ENCODE assay signal across 18 cellular contexts in genomic region chr2:19895535-19895934, GRCh38. TPM values are rescaled to one million over a fixed set of nuclear protein-coding genes. Genes with fewer than 3 reads are reported as not detected.
DNase-seq lines count a peak whose midpoint lies in the region; ATAC-seq, FAIRE-seq and TF ChIP-seq lines count a peak whose summit lies in the region.
"Had no signal": no experiment of that assay in that cellular context is flagged by ENCODE, and none has a peak within 500 bp of the region (broad histone marks: within the 10 kb centered on the region; RNA-seq: fewer than 3 reads in every experiment).

No MANE protein-coding gene starts in this region.

- intact Hi-C loops in natural killer cell (cut with micrococcal nuclease) (no loop called here), PC-3 (cut with micrococcal nuclease) (no loop called here), K562 (cut with micrococcal nuclease) (no loop called here)

- H3K79me2 ChIP-seq in PC-3 (ENCODE audit: low read length), result peaks cover 62% of the 10 kb centered on the region
- H3K79me2 ChIP-seq in K562 (ENCODE audit: control insufficient read depth, insufficient read depth, low read length), result peaks cover 83% of the 10 kb centered on the region

- H4K20me1 ChIP-seq in PC-3 (ENCODE audit: low read length) (no peaks in the 10 kb centered on the region), K562 (replicated peaks; ENCODE audit: control insufficient read depth, insufficient read depth, low read length) (peaks cover 7% of the 10 kb centered on the region; the same call in 1 of the 2 replicates)

- H3K4me1 Mint-ChIP-seq in natural killer cell treated with Interleukin-12 subunit alpha and Interleukin-12 subunit beta and Interleukin-15 and Interleukin-18, amount 100 ng/mL, for 72 hours (ENCODE audit: low read depth in 2 of 2), result peaks cover 41 to 50% of the 10 kb centered on the region in 2 donors
- H3K4me1 Mint-ChIP-seq in natural killer cell, result peaks cover 34 to 37% of the 10 kb centered on the region in 2 donors
- peaks cover 54 to 68% (median 65%) of the 10 kb centered on the region in 3 donors for H3K4me1 Mint-ChIP-seq in T-cell

- no peaks in the 10 kb centered on the region for H3K36me3 ChIP-seq in PC-3 (ENCODE audit: low read depth, low read length)
- peaks cover 3% of the 10 kb centered on the region; the same call in 1 of the 3 replicates for H3K36me3 ChIP-seq in K562 (ENCODE audit: control insufficient read depth, insufficient read depth, low read length)

- no peak for TF ChIP-seq POLR2A in K562 (conservative IDR thresholded peaks at IDR 0.05)

- in situ Hi-C loops in K562 (cut with MboI), result no loop called here

- DNase-seq in natural killer cell treated with Interleukin-12 subunit alpha and Interleukin-12 subunit beta and Interleukin-15 and Interleukin-18, amount 100 ng/mL, for 72 hours (ENCODE audit: low spot score), result no peak
- DNase-seq in natural killer cell, result no peak
- no peak for DNase-seq in PC-3
- peak; percentile 13 to 56 (median 31) for DNase-seq in K562 (ENCODE audit: extremely low read depth in 1 of 4, low spot score in 3 of 4)
- DNase-seq in central memory CD4-positive, alpha-beta T cell, result no peak
- no peak for DNase-seq in T-cell
- no peak for DNase-seq in stimulated activated naive CD4-positive, alpha-beta T cell (lab: John Stamatoyannopoulos, UW)
- DNase-seq: H7, heart right ventricle, naive B cell, NCI-H82, RPMI8226, small intestine had no signal

- no peaks in the 10 kb centered on the region for H3K9me2 ChIP-seq in PC-3 (replicated peaks; ENCODE audit: low read length)

- H3K9ac ChIP-seq in PC-3 (ENCODE audit: low read length) (no peak overlapping the region), K562 (ENCODE audit: insufficient read depth in 1 of 2, low read depth in 2 of 2, low read length in 2 of 2) (peak overlapping the region; percentile 57 to 66; a peak in 3 of 4 replicates)

- ATAC-seq in natural killer cell treated with Interleukin-12 subunit alpha and Interleukin-12 subunit beta and Interleukin-15 and Interleukin-18, amount 100 ng/mL, for 72 hours, result no peak
- no peak for ATAC-seq in natural killer cell
- ATAC-seq in PC-3, result no peak
- ATAC-seq in K562, result peak; percentile 37
- no peak for ATAC-seq in T-cell (replicated peaks in 1 of 4)
- no peak for ATAC-seq in HG03139 (IDR thresholded peaks at IDR 0.05; ENCODE audit: unreplicated experiment)
- ATAC-seq: heart right ventricle, WTC11 had no signal

- H3K4me3 ChIP-seq in PC-3 (ENCODE audit: low read length), result no peak overlapping the region
- peak overlapping the region; percentile 28 for H3K4me3 ChIP-seq in K562
- H3K4me3 ChIP-seq: heart right ventricle, lung had no signal

- H3K4me3 Mint-ChIP-seq in natural killer cell treated with Interleukin-12 subunit alpha and Interleukin-12 subunit beta and Interleukin-15 and Interleukin-18, amount 100 ng/mL, for 72 hours, result peak overlapping the region; percentile 45
- H3K4me3 Mint-ChIP-seq in natural killer cell, result no peak overlapping the region
- H3K4me3 Mint-ChIP-seq in T-cell, result peak overlapping the region in 1 of 3 donors; percentile 3
- H3K4me3 Mint-ChIP-seq: naive B cell, WTC11 had no signal

- H3K27me3 Mint-ChIP-seq in natural killer cell treated with Interleukin-12 subunit alpha and Interleukin-12 subunit beta and Interleukin-15 and Interleukin-18, amount 100 ng/mL, for 72 hours, result no peaks in the 10 kb centered on the region
- H3K27me3 Mint-ChIP-seq in natural killer cell (ENCODE audit: low read depth in 2 of 2), result no peaks in the 10 kb centered on the region
- H3K27me3 Mint-ChIP-seq in T-cell, result no peaks in the 10 kb centered on the region
- H3K27me3 Mint-ChIP-seq: naive B cell had no signal

- H3K4me2 ChIP-seq in PC-3 (ENCODE audit: low read length) (0 out of 2 replicates have a peak overlapping the region, but pooled peaks have one; percentile 7), K562 (ENCODE audit: insufficient read depth, low read length) (peak overlapping the region; percentile 73)

- H2AFZ ChIP-seq in PC-3 (ENCODE audit: low read length) (no peak overlapping the region), K562 (ENCODE audit: low read depth, low read length) (peak overlapping the region; percentile 6; the same call in 1 of the 2 replicates)

- H3K4me1 ChIP-seq in PC-3 (ENCODE audit: insufficient read depth, low read length), result peaks cover 21% of the 10 kb centered on the region
- peaks cover 7 to 12% of the 10 kb centered on the region in 2 experiments; a peak in 4 of 5 replicates for H3K4me1 ChIP-seq in K562 (replicated peaks in 1 of 2; ENCODE audit: control insufficient read depth in 2 of 2, insufficient read depth in 2 of 2, low read length in 2 of 2)

- POLR2A ChIA-PET in PC-3 (lab: Charles Lee; ENCODE audit: unreplicated experiment), result no interaction called here
- POLR2A ChIA-PET in K562 (lab: Yijun Ruan, JAX), result no interaction called here
- POLR2A ChIA-PET in T-cell (lab: Charles Lee), result no interaction called here

- H3K36me3 Mint-ChIP-seq in natural killer cell treated with Interleukin-12 subunit alpha and Interleukin-12 subunit beta and Interleukin-15 and Interleukin-18, amount 100 ng/mL, for 72 hours, result peaks cover 11% of the 10 kb centered on the region
- no peaks in the 10 kb centered on the region for H3K36me3 Mint-ChIP-seq in natural killer cell
- peaks cover 22% of the 10 kb centered on the region for H3K36me3 Mint-ChIP-seq in T-cell
- H3K36me3 Mint-ChIP-seq: WTC11 had no signal

- peak overlapping the region in 1 of 2 donors; percentile 27 for H3K27ac Mint-ChIP-seq in natural killer cell treated with Interleukin-12 subunit alpha and Interleukin-12 subunit beta and Interleukin-15 and Interleukin-18, amount 100 ng/mL, for 72 hours
- H3K27ac Mint-ChIP-seq in natural killer cell (no peak overlapping the region), T-cell (peak overlapping the region in 1 of 2 donors; percentile 61)
- H3K27ac Mint-ChIP-seq: naive B cell, WTC11 had no signal

- H3K9me3 ChIP-seq in PC-3 (ENCODE audit: low read length) (no peaks in the 10 kb centered on the region), K562 (replicated peaks; ENCODE audit: control insufficient read depth, insufficient read depth, low read depth, low read length) (no peaks in the 10 kb centered on the region)
- H3K9me3 ChIP-seq: heart right ventricle had no signal

- H3K9me3 Mint-ChIP-seq in natural killer cell treated with Interleukin-12 subunit alpha and Interleukin-12 subunit beta and Interleukin-15 and Interleukin-18, amount 100 ng/mL, for 72 hours, result no peaks in the 10 kb centered on the region
- H3K9me3 Mint-ChIP-seq in natural killer cell (no peaks in the 10 kb centered on the region), T-cell (no peaks in the 10 kb centered on the region)
- H3K9me3 Mint-ChIP-seq: WTC11 had no signal

- H3K27me3 ChIP-seq in PC-3 (ENCODE audit: low read length) (no peaks in the 10 kb centered on the region), K562 (ENCODE audit: control insufficient read depth in 2 of 2, insufficient read depth in 2 of 2, low read length in 2 of 2) (no peaks in the 10 kb centered on the region)
- H3K27me3 ChIP-seq: heart right ventricle had no signal

- no peak for TF ChIP-seq EP300 in K562 (IDR thresholded peaks at IDR 0.05; ENCODE audit: low read length)

- H3K9me1 ChIP-seq in K562 (ENCODE audit: control insufficient read depth, insufficient read depth, low read length), result no peaks in the 10 kb centered on the region

- BruUV-seq in PC-3 (replicated peaks; lab: Mats Ljungman, UMichigan), result no TSS peak
- no TSS peak for BruUV-seq in K562 (replicated peaks; lab: Mats Ljungman, UMichigan)

- H3K27ac ChIP-seq in PC-3 (ENCODE audit: low read length), result no peak overlapping the region
- peak overlapping the region; percentile 74 for H3K27ac ChIP-seq in K562 (ENCODE audit: extremely low read depth, low read depth, low read length)
- H3K27ac ChIP-seq: heart right ventricle had no signal

- TF ChIP-seq CTCF in natural killer cell (IDR thresholded peaks at IDR 0.05), result no peak
- no peak for TF ChIP-seq CTCF in PC-3 (conservative IDR thresholded peaks at IDR 0.05; ENCODE audit: low read depth, low read length)
- TF ChIP-seq CTCF in K562 (IDR thresholded peaks at IDR 0.05 in 2 of 3, conservative IDR thresholded peaks at IDR 0.05 in 1 of 3; ENCODE audit: insufficient read depth in 2 of 3, low read depth in 1 of 3, low read length in 3 of 3), result no peak

- TF ChIP-seq RAD21 in K562 (CRISPR knock-in tag; conservative IDR thresholded peaks at IDR 0.05 in 1 of 2, IDR thresholded peaks at IDR 0.05 in 1 of 2), result no peak

- WGBS in K562 (ENCODE audit: insufficient coverage, low coverage, missing lambda C conversion rate), result 0% methylated on average over 3 of the region's 3 CpGs

- peak; percentile 88 for FAIRE-seq in K562 (lab: Jason Lieb, UNC)
- FAIRE-seq: G401.6, islet of Langerhans, small intestine had no signal

- no peaks in the 10 kb centered on the region for H3F3A ChIP-seq in PC-3 (ENCODE audit: low read length, unreplicated experiment)

- CTCF ChIA-PET in PC-3 (lab: Charles Lee) (no interaction called here), K562 (lab: Yijun Ruan, JAX; ENCODE audit: low intra/inter-chr PET ratio) (no interaction called here), T-cell (lab: Charles Lee) (interaction anchor here in 1 of 2 donors (1.5 kb wide), 1 partner anchor 120 kb away, joined by 3 read pairs; no protein-coding TSS in a partner anchor)

TF ChIP-seq in K562, 482 proteins besides CTCF, POLR2A, EP300 and RAD21 (continues in another document):
- TF ChIP-seq OTX1 (CRISPR knock-in tag; IDR thresholded peaks at IDR 0.05), result no peak
- no peak for TF ChIP-seq RUNX1 (IDR thresholded peaks at IDR 0.05; ENCODE audit: low read depth)

RNA-seq across cellular contexts. Expression of gene TTC32, which starts 6.2 kb away (rescaled TPM):
- total RNA-seq in natural killer cell treated with Interleukin-12 subunit alpha and Interleukin-12 subunit beta and Interleukin-15 and Interleukin-18, amount 100 ng/mL, for 72 hours, result 10 to 100 TPM; 14.8 to 17.8 TPM
- total RNA-seq in natural killer cell (10 to 100 TPM; 30.4 to 45.3 (median 37.2) TPM), PC-3 (2014; rRNA removed) (10.0 and 12.1 TPM in 2 replicates), K562 (2014; rRNA removed) (23.7 and 27.6 TPM in 2 replicates), K562 (2014; rRNA removed; fragmentation: Illumina TruSeq; extraction: Trizol) (52.6 and 59.0 TPM in 2 replicates), K562 (2015; rRNA removed; fragmentation: Illumina TruSeq; extraction: Trizol) (38.2 and 42.3 TPM in 2 replicates), K562 (2021) (36.5 and 40.8 TPM in 2 replicates), T-cell (10 to 100 TPM; 35.1 to 44.6 (median 40.0) TPM)
- 43.8 and 77.6 TPM in 2 replicates for total RNA-seq in K562 (2011; cell fraction: chromatin; rRNA removed; ENCODE audit: low replicate concordance)
- total RNA-seq in K562 (2011; cell fraction: nucleolus; rRNA removed), result 47.5 and 49.7 TPM in 2 replicates
- total RNA-seq in K562 (2011; cell fraction: nucleoplasm; rRNA removed), result 59.5 and 69.1 TPM in 2 replicates
- polyA plus RNA-seq in K562 (2011; rRNA removed) (64.3 and 69.3 TPM in 2 replicates), K562 (2014; fragmentation: Illumina TruSeq; extraction: Trizol) (39.6 and 40.5 TPM in 2 replicates), K562 (2014; fragmentation: Nextera tagmentation; extraction: Ambion mirVana) (10 to 100 TPM; 55.0 to 66.5 TPM), K562 (2014; rRNA removed) (55.0 and 71.4 TPM in 2 replicates)
- 32.1 and 37.1 TPM in 2 replicates for polyA plus RNA-seq in K562 (2011; cell fraction: cytosol; rRNA removed)
- polyA plus RNA-seq in K562 (2011; cell fraction: nucleus; rRNA removed), result 90.6 and 119 TPM in 2 replicates
- polyA plus RNA-seq in K562 (2012), result 38.8 and 49.6 TPM in 2 replicates
- 26.9 and 30.0 TPM in 2 replicates for polyA minus RNA-seq in K562 (2011; rRNA and poly(A)+ RNA removed)
- polyA minus RNA-seq in K562 (2011; cell fraction: cytosol; rRNA and poly(A)+ RNA removed), result 13.1 and 15.0 TPM in 2 replicates
- 90.5 and 115 TPM in 2 replicates for polyA minus RNA-seq in K562 (2011; cell fraction: nucleus; rRNA and poly(A)+ RNA removed)

Comparison
In these comparisons a context has a peak if more than half of its experiments do, and no peak if none do; other contexts are left out.
1. DNase-seq: peak in K562 (4 of 4); none in natural killer cell treated with Interleukin-12 subunit alpha and Interleukin-12 subunit beta and Interleukin-15 and Interleukin-18, amount 100 ng/mL, for 72 hours (single experiment), natural killer cell (single experiment), PC-3 (single experiment), central memory CD4-positive, alpha-beta T cell (single experiment), T-cell (0 of 34) and stimulated activated naive CD4-positive, alpha-beta T cell (0 of 6).